13 cellular contexts compared by ENCODE assay signal in genomic region chr10:122998934-122999333, GRCh38. TPM values are rescaled to one million over a fixed set of nuclear protein-coding genes. Genes with fewer than 3 reads are reported as not detected.
DNase-seq lines count a peak whose midpoint lies in the region; ATAC-seq and TF ChIP-seq lines count a peak whose summit lies in the region.
"Had no signal": no experiment of that assay in that cellular context is flagged by ENCODE, and none has a peak within 500 bp of the region (broad histone marks: within the 10 kb centered on the region; RNA-seq: fewer than 3 reads in every experiment).

No MANE protein-coding gene starts in this region.

- H3K4me3 ChIP-seq in CD8-positive, alpha-beta T cell (ENCODE audit: low read depth, low read length): no peak overlapping the region
- H3K4me3 ChIP-seq: GM23338 had no signal

- intact Hi-C loops in CD8-positive, alpha-beta T cell (cut with DNase I, micrococcal nuclease): no loop called here

- no peak for ATAC-seq in CD8-positive, alpha-beta T cell
- ATAC-seq: GM23338 had no signal

- no peak overlapping the region for H3K4me3 Mint-ChIP-seq in activated T-cell treated with anti-CD3 and anti-CD28 coated beads, Interleukin-2, amount 50 U/mL, for 24 hours
- no peak overlapping the region for H3K4me3 Mint-ChIP-seq in CD8-positive, alpha-beta T cell
- H3K4me3 Mint-ChIP-seq: GM23338 had no signal

- H3K27ac Mint-ChIP-seq in activated T-cell treated with anti-CD3 and anti-CD28 coated beads, Interleukin-2, amount 50 U/mL, for 24 hours: peak overlapping the region; percentile 57
- peak overlapping the region; percentile 49 for H3K27ac Mint-ChIP-seq in CD8-positive, alpha-beta T cell
- H3K27ac Mint-ChIP-seq: GM23338 had no signal

- H3K4me1 ChIP-seq in CD8-positive, alpha-beta T cell (ENCODE audit: insufficient read depth, low read length): peaks cover under 1% of the 10 kb centered on the region

- CTCF ChIA-PET in CD8-positive, alpha-beta T cell (lab: Charles Lee): interaction anchor here (1.2 kb wide), 1 partner anchor 17 kb away, joined by 4 read pairs; no protein-coding TSS in a partner anchor

- DNase-seq in activated T-cell treated with anti-CD3 and anti-CD28 coated beads, Interleukin-2, amount 50 U/mL, for 24 hours: no peak
- no peak for DNase-seq in activated T-cell treated with anti-CD3 and anti-CD28 coated beads for 4 hours
- no peak for DNase-seq in CD8-positive, alpha-beta T cell
- no peak for DNase-seq in caudate nucleus (lab: John Stamatoyannopoulos, UW)
- no peak for DNase-seq in pons (ENCODE audit: low spot score)
- no peak for DNase-seq in NCI-H446 treated with DMSO at 0.1 percent for 48 hours (lab: John Stamatoyannopoulos, UW)
- DNase-seq: CD4-positive, CD25-positive, alpha-beta regulatory T cell; DMS79; H7; IMR-90 had no signal

- H3K36me3 ChIP-seq in CD8-positive, alpha-beta T cell (ENCODE audit: insufficient read depth, low read length): peaks cover 29% of the 10 kb centered on the region

- H3K27me3 Mint-ChIP-seq in activated T-cell treated with anti-CD3 and anti-CD28 coated beads, Interleukin-2, amount 50 U/mL, for 24 hours: no peaks in the 10 kb centered on the region
- H3K27me3 Mint-ChIP-seq in CD8-positive, alpha-beta T cell (ENCODE audit: low read depth): no peaks in the 10 kb centered on the region

- no peaks in the 10 kb centered on the region for H3K9me3 ChIP-seq in CD8-positive, alpha-beta T cell (ENCODE audit: low read length)

- no peak overlapping the region for H3K27ac ChIP-seq in CD8-positive, alpha-beta T cell (ENCODE audit: low read depth, low read length)
- H3K27ac ChIP-seq in caudate nucleus (ENCODE audit: low read depth, low read length): peak overlapping the region; percentile 39
- H3K27ac ChIP-seq in temporal lobe (ENCODE audit: low read depth, low read length): peak overlapping the region; percentile 30
- H3K27ac ChIP-seq: 22Rv1 had no signal

- H3K4me1 Mint-ChIP-seq in activated T-cell treated with anti-CD3 and anti-CD28 coated beads, Interleukin-2, amount 50 U/mL, for 24 hours (ENCODE audit: low read depth): peaks cover 37% of the 10 kb centered on the region
- peaks cover 47% of the 10 kb centered on the region for H3K4me1 Mint-ChIP-seq in CD8-positive, alpha-beta T cell (ENCODE audit: low read depth)

- peaks cover 73% of the 10 kb centered on the region for H3K36me3 Mint-ChIP-seq in activated T-cell treated with anti-CD3 and anti-CD28 coated beads, Interleukin-2, amount 50 U/mL, for 24 hours (ENCODE audit: low read depth)
- H3K36me3 Mint-ChIP-seq in CD8-positive, alpha-beta T cell: peaks cover 67% of the 10 kb centered on the region

- H3K27me3 ChIP-seq in CD8-positive, alpha-beta T cell (ENCODE audit: insufficient read depth, low read length): no peaks in the 10 kb centered on the region

- no peaks in the 10 kb centered on the region for H3K9me3 Mint-ChIP-seq in activated T-cell treated with anti-CD3 and anti-CD28 coated beads, Interleukin-2, amount 50 U/mL, for 24 hours
- H3K9me3 Mint-ChIP-seq in CD8-positive, alpha-beta T cell: no peaks in the 10 kb centered on the region
- H3K9me3 Mint-ChIP-seq: CD4-positive, CD25-positive, alpha-beta regulatory T cell; GM23338 had no signal

- no peak for TF ChIP-seq CTCF in CD8-positive, alpha-beta T cell (IDR thresholded peaks at IDR 0.05)

- POLR2A ChIA-PET in CD8-positive, alpha-beta T cell (lab: Charles Lee): interaction anchor here (4.3 kb wide), 1 partner anchor 9 kb away, joined by 20 read pairs; the partner anchor contains the start of genes ACADSB and IKZF5

RNA-seq across cellular contexts. Expression of gene IKZF5, which starts 9.7 kb away (rescaled TPM):
- total RNA-seq in CD8-positive, alpha-beta T cell: 10 to 100 TPM; 89.5 to 96.1 TPM
- total RNA-seq in temporal lobe: 13.5 TPM

RNA-seq across cellular contexts. Expression of gene ACADSB, which starts 9.9 kb away (rescaled TPM):
- 10 to 100 TPM; 18.2 to 18.5 TPM for total RNA-seq in CD8-positive, alpha-beta T cell
- total RNA-seq in temporal lobe: 13.0 TPM

RNA-seq across cellular contexts. Expression of gene PSTK, which starts 18.7 kb away (rescaled TPM):
- 10 to 100 TPM; 20.5 to 20.9 TPM for total RNA-seq in CD8-positive, alpha-beta T cell
- total RNA-seq in temporal lobe: 7.6 TPM

RNA-seq across cellular contexts. Expression of gene C10orf88, which starts 44.9 kb away (rescaled TPM):
- 1 to 10 TPM; 2.2 to 2.8 TPM for total RNA-seq in CD8-positive, alpha-beta T cell
- total RNA-seq in temporal lobe: 26.3 TPM
